ENCODE assay signal across 1 cellular context in the genomic region with DNA sequence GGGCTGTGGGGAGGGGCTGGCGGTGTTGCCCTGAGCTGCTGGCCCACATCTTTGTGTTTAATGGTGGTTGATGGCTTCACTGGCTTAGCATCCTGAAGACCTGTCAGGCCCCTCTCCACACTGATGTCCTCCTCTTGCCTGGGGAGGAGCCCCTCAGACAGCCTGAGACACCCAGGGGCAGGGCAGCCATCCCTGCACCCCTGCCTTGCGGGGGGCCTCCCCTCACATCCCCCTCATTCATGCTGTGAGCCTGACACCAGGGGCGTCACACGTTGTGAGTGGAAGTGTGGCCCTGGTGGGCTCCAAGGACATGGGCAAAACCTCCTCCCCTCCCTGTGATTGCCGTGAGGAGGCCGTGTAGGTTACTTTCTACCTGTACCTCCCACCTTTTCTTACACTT.
TF ChIP-seq lines count a peak whose summit lies in the region.

No MANE protein-coding gene starts in this region.

TF ChIP-seq in GM23338, 12 proteins besides CTCF, POLR2A, EP300 and RAD21 (continued from another document):
- TF ChIP-seq, protein P1, sequence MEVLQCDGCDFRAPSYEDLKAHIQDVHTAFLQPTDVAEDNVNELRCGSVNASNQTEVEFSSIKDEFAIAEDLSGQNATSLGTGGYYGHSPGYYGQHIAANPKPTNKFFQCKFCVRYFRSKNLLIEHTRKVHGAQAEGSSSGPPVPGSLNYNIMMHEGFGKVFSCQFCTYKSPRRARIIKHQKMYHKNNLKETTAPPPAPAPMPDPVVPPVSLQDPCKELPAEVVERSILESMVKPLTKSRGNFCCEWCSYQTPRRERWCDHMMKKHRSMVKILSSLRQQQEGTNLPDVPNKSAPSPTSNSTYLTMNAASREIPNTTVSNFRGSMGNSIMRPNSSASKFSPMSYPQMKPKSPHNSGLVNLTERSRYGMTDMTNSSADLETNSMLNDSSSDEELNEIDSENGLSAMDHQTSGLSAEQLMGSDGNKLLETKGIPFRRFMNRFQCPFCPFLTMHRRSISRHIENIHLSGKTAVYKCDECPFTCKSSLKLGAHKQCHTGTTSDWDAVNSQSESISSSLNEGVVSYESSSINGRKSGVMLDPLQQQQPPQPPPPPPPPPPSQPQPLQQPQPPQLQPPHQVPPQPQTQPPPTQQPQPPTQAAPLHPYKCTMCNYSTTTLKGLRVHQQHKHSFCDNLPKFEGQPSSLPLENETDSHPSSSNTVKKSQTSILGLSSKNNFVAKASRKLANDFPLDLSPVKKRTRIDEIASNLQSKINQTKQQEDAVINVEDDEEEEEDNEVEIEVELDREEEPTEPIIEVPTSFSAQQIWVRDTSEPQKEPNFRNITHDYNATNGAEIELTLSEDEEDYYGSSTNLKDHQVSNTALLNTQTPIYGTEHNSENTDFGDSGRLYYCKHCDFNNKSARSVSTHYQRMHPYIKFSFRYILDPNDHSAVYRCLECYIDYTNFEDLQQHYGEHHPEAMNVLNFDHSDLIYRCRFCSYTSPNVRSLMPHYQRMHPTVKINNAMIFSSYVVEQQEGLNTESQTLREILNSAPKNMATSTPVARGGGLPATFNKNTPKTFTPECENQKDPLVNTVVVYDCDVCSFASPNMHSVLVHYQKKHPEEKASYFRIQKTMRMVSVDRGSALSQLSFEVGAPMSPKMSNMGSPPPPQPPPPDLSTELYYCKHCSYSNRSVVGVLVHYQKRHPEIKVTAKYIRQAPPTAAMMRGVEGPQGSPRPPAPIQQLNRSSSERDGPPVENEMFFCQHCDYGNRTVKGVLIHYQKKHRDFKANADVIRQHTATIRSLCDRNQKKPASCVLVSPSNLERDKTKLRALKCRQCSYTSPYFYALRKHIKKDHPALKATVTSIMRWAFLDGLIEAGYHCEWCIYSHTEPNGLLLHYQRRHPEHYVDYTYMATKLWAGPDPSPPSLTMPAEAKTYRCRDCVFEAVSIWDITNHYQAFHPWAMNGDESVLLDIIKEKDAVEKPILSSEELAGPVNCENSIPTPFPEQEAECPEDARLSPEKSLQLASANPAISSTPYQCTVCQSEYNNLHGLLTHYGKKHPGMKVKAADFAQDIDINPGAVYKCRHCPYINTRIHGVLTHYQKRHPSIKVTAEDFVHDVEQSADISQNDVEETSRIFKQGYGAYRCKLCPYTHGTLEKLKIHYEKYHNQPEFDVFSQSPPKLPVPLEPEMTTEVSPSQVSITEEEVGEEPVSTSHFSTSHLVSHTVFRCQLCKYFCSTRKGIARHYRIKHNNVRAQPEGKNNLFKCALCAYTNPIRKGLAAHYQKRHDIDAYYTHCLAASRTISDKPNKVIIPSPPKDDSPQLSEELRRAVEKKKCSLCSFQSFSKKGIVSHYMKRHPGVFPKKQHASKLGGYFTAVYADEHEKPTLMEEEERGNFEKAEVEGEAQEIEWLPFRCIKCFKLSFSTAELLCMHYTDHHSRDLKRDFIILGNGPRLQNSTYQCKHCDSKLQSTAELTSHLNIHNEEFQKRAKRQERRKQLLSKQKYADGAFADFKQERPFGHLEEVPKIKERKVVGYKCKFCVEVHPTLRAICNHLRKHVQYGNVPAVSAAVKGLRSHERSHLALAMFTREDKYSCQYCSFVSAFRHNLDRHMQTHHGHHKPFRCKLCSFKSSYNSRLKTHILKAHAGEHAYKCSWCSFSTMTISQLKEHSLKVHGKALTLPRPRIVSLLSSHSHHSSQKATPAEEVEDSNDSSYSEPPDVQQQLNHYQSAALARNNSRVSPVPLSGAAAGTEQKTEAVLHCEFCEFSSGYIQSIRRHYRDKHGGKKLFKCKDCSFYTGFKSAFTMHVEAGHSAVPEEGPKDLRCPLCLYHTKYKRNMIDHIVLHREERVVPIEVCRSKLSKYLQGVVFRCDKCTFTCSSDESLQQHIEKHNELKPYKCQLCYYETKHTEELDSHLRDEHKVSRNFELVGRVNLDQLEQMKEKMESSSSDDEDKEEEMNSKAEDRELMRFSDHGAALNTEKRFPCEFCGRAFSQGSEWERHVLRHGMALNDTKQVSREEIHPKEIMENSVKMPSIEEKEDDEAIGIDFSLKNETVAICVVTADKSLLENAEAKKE (CRISPR knock-in tag; IDR thresholded peaks at IDR 0.05), result no peak
- TF ChIP-seq NANOG (IDR thresholded peaks at IDR 0.05; ENCODE audit: borderline replicate concordance) (no peak), EZH2 (IDR thresholded peaks at IDR 0.05; ENCODE audit: low read depth, unreplicated experiment) (no peak), POLR2AphosphoS5 (IDR thresholded peaks at IDR 0.05; ENCODE audit: low read depth) (no peak), ZNF114 (CRISPR knock-in tag; IDR thresholded peaks at IDR 0.05) (no peak), STAT1 (IDR thresholded peaks at IDR 0.05; ENCODE audit: unreplicated experiment) (no peak), ZNF331 (CRISPR knock-in tag; IDR thresholded peaks at IDR 0.05; ENCODE audit: low read depth) (no peak), CREB1 (CRISPR knock-in tag; IDR thresholded peaks at IDR 0.05; ENCODE audit: low read depth) (no peak)
- TF ChIP-seq, protein P2, sequence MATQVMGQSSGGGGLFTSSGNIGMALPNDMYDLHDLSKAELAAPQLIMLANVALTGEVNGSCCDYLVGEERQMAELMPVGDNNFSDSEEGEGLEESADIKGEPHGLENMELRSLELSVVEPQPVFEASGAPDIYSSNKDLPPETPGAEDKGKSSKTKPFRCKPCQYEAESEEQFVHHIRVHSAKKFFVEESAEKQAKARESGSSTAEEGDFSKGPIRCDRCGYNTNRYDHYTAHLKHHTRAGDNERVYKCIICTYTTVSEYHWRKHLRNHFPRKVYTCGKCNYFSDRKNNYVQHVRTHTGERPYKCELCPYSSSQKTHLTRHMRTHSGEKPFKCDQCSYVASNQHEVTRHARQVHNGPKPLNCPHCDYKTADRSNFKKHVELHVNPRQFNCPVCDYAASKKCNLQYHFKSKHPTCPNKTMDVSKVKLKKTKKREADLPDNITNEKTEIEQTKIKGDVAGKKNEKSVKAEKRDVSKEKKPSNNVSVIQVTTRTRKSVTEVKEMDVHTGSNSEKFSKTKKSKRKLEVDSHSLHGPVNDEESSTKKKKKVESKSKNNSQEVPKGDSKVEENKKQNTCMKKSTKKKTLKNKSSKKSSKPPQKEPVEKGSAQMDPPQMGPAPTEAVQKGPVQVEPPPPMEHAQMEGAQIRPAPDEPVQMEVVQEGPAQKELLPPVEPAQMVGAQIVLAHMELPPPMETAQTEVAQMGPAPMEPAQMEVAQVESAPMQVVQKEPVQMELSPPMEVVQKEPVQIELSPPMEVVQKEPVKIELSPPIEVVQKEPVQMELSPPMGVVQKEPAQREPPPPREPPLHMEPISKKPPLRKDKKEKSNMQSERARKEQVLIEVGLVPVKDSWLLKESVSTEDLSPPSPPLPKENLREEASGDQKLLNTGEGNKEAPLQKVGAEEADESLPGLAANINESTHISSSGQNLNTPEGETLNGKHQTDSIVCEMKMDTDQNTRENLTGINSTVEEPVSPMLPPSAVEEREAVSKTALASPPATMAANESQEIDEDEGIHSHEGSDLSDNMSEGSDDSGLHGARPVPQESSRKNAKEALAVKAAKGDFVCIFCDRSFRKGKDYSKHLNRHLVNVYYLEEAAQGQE (IDR thresholded peaks at IDR 0.05; ENCODE audit: unreplicated experiment), result no peak
